Comparison of ENCODE assay signal across 1 cellular context in genomic region chr1:203698144-203698543, GRCh38.
TF ChIP-seq lines count a peak whose summit lies in the region.

No MANE protein-coding gene starts in this region.

TF ChIP-seq in K562, 482 proteins besides CTCF, POLR2A, EP300 and RAD21 (continued from another document):
- TF ChIP-seq ATF6 (CRISPR knock-in tag; IDR thresholded peaks at IDR 0.05) (no peak), CBFA2T3 (IDR thresholded peaks at IDR 0.05) (peak; percentile 46; the same call in 1 of the 2 replicates), RCOR1 (IDR thresholded peaks at IDR 0.05; ENCODE audit: borderline replicate concordance in 1 of 2, low read depth in 2 of 2, low read length in 2 of 2) (peak in 1 of 2 experiments; percentile 57; a peak in 1 of 4 replicates), TCF3 (CRISPR knock-in tag; IDR thresholded peaks at IDR 0.05) (0 out of 2 replicates have a peak, but pooled peaks have one; percentile 11), MYC (IDR thresholded peaks at IDR 0.05; ENCODE audit: low read depth, low read length) (no peak), MYC (CRISPR knock-in tag; IDR thresholded peaks at IDR 0.05; ENCODE audit: borderline replicate concordance, low read depth) (no peak), MEIS2 (IDR thresholded peaks at IDR 0.05; ENCODE audit: partially characterized antibody) (peak; percentile 12), BHLHE40 (IDR thresholded peaks at IDR 0.05; ENCODE audit: low read length) (peak; percentile 66), JUND (IDR thresholded peaks at IDR 0.05; ENCODE audit: borderline replicate concordance, low read depth, low read length) (0 out of 2 replicates have a peak, but pooled peaks have one; percentile 2), JUND (tag; IDR thresholded peaks at IDR 0.05; ENCODE audit: borderline replicate concordance, low read depth, low read length) (no peak; the same call in 2 of the 3 replicates), PKNOX1 (IDR thresholded peaks at IDR 0.05) (0 out of 2 replicates have a peak, but pooled peaks have one; percentile 14)
